21 cellular contexts compared by ENCODE assay signal in the genomic region with DNA sequence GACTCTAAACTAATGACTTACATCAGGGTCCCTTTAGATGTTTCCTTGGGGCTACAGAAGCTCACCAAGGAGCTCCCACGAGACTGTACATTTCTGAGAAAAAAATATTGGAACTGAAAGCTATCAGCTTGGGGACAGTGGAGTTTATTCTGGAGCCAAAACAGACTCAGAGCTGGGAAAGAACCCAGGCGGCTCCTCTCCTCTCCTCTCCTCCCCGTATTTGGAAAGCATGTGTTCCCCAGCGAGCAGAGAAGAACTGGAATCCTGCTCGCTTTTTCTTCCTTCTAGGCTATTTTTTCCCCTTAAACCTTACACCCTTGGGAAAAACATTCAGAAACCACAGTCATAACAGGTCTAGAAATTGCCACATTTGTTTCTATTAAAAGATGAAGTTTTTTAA. TPM values are rescaled to one million over a fixed set of nuclear protein-coding genes. Genes with fewer than 3 reads are reported as not detected.
DNase-seq lines count a peak whose midpoint lies in the region; ATAC-seq and TF ChIP-seq lines count a peak whose summit lies in the region.
"Had no signal": no experiment of that assay in that cellular context is flagged by ENCODE, and none has a peak within 500 bp of the region (broad histone marks: within the 10 kb centered on the region; RNA-seq: fewer than 3 reads in every experiment).

No MANE protein-coding gene starts in this region.

- TF ChIP-seq EP300 in sigmoid colon (IDR thresholded peaks at IDR 0.05): no peak

- no peak for TF ChIP-seq CTCF in ascending aorta (IDR thresholded peaks at IDR 0.05)
- TF ChIP-seq CTCF in sigmoid colon (IDR thresholded peaks at IDR 0.05): no peak

- WGBS in sigmoid colon, 2 donors: 63 to 67% methylated on average over 5 of the region's 5 CpGs
- WGBS in aorta, 2 donors: 9 to 23% methylated on average over 5 of the region's 5 CpGs

- H3K27ac ChIP-seq in ascending aorta (peak overlapping the region; percentile 88 to 91), sigmoid colon (peak overlapping the region; percentile 44 to 65 (median 52)), aorta (ENCODE audit: low read depth in 1 of 2, low read length in 2 of 2) (peak overlapping the region; percentile 61 to 68)
- H3K27ac ChIP-seq: hepatocyte, KMS-11, spleen had no signal

- H3K9me3 ChIP-seq in ascending aorta: no peaks in the 10 kb centered on the region
- no peaks in the 10 kb centered on the region for H3K9me3 ChIP-seq in sigmoid colon
- no peaks in the 10 kb centered on the region for H3K9me3 ChIP-seq in aorta (ENCODE audit: control insufficient read depth, low read length)
- H3K9me3 ChIP-seq: SK-N-SH, spleen had no signal

- DNase-seq in ascending aorta (ENCODE audit: low spot score in 2 of 2) (no peak), fibroblast of peridontal ligament (ENCODE audit: extremely low read depth) (peak; percentile 51), sigmoid colon (no peak), aorta (no peak), GM19240 (ENCODE audit: insufficient read length, low spot score) (no peak)
- DNase-seq in stimulated activated CD4-positive, alpha-beta T cell treated with anti-CD3 and anti-CD28 coated beads, Interleukin-2, amount 100 ng/mL, for 24 hours: no peak
- DNase-seq: activated CD4-positive, alpha-beta T cell treated with anti-CD3 and anti-CD28 coated beads for 48 hours; activated naive CD8-positive, alpha-beta T cell treated with anti-CD3 and anti-CD28 coated beads, Interleukin-2, amount 10 ng/mL, durations not matched to agents 7 days and 5 days; GF-D8; NCI-H146; NCI-H2171 treated with DMSO at 0.1 percent for 48 hours; NCI-H524 treated with DMSO at 0.1 percent for 48 hours; SK-N-SH; spleen; stimulated activated CD4-positive, alpha-beta T cell treated with anti-CD3 and anti-CD28 coated beads, Interleukin-4, amount 100 ng/mL, for 24 hours had no signal

- intact Hi-C loops in ascending aorta (cut with DNase I) (no loop called here), sigmoid colon (cut with DNase I) (loop anchor here (10.0 kb wide), 1 partner anchor 239 kb away; a partner anchor contains a TSS), aorta (cut with DNase I) (loop anchor here in 1 of 2 donors (5.0 kb wide), 1 partner anchor 48 kb away; no protein-coding TSS in a partner anchor)

- peak; percentile 58 for ATAC-seq in aorta (ENCODE audit: low FRiP score)
- no peak for ATAC-seq in GM18502 (IDR thresholded peaks at IDR 0.05; ENCODE audit: poor library complexity, unreplicated experiment)

- H3K27me3 ChIP-seq in ascending aorta: no peaks in the 10 kb centered on the region
- no peaks in the 10 kb centered on the region for H3K27me3 ChIP-seq in sigmoid colon
- no peaks in the 10 kb centered on the region for H3K27me3 ChIP-seq in aorta (ENCODE audit: control insufficient read depth in 1 of 2, insufficient read depth in 2 of 2, low read length in 1 of 2)
- H3K27me3 ChIP-seq: hepatocyte had no signal

- TF ChIP-seq POLR2A in sigmoid colon (IDR thresholded peaks at IDR 0.05): no peak

- H3K4me3 ChIP-seq in ascending aorta (peak overlapping the region in 1 of 2 donors; percentile 26), sigmoid colon (no peak overlapping the region), aorta (ENCODE audit: low read length in 2 of 2) (no peak overlapping the region)
- H3K4me3 ChIP-seq: hepatocyte, lung, spleen had no signal

- H3K36me3 ChIP-seq in ascending aorta (no peaks in the 10 kb centered on the region), sigmoid colon (no peaks in the 10 kb centered on the region), aorta (ENCODE audit: control insufficient read depth in 1 of 2, insufficient read depth in 2 of 2, low read length in 1 of 2) (no peaks in the 10 kb centered on the region)
- H3K36me3 ChIP-seq: spleen had no signal

- peaks cover 0 to 29% of the 10 kb centered on the region in 2 donors for H3K4me1 ChIP-seq in ascending aorta
- H3K4me1 ChIP-seq in sigmoid colon: no peaks in the 10 kb centered on the region
- H3K4me1 ChIP-seq in aorta (ENCODE audit: control insufficient read depth in 1 of 2, insufficient read depth in 2 of 2, low read length in 2 of 2): no peaks in the 10 kb centered on the region

RNA-seq across cellular contexts. Expression of a gene that starts 4.3 kb away (rescaled TPM):
- total RNA-seq in ascending aorta (7.9 TPM), sigmoid colon (10 to 100 TPM; 11.3 to 21.0 (median 14.2) TPM), aorta (10 to 100 TPM; 28.5 to 30.9 TPM)
- polyA plus RNA-seq in sigmoid colon (1 to 10 TPM in 2 of 3 donors, under 1 TPM in 1; 0.92 to 3.6 (median 3.0) TPM), aorta (10 to 100 TPM in 1 of 2 donors, 1 to 10 TPM in 1; 9.8 to 24.8 TPM)

RNA-seq across cellular contexts. Expression of a gene that starts 45.2 kb away (rescaled TPM):
- total RNA-seq in ascending aorta: 0.75 TPM
- total RNA-seq in sigmoid colon: under 1 TPM in 1 of 4 donors, not detected in 3; under 0.01 TPM
- polyA plus RNA-seq in sigmoid colon: not detected
- total RNA-seq in aorta: 1 to 10 TPM in 1 of 2 donors, under 1 TPM in 1; 0.32 to 1.5 TPM
- polyA plus RNA-seq in aorta: not detected
- total RNA-seq: activated naive CD8-positive, alpha-beta T cell treated with anti-CD3 and anti-CD28 coated beads, Interleukin-2, amount 10 ng/mL, durations not matched to agents 7 days and 5 days; RPMI7951; T-helper 2 cell treated with Interferon-gamma antibody and Interleukin-4, amounts not matched to agents 100 ng/mL and 5 ng/mL, for 36 hours had no signal
- polyA plus RNA-seq: hepatocyte, lung, SK-N-SH had no signal
